ENCODE assay signal across 1 cellular context in genomic region chr1:181094402-181094801, GRCh38.
TF ChIP-seq lines count a peak whose summit lies in the region.

No MANE protein-coding gene starts in this region.

TF ChIP-seq in HEK293, 187 proteins besides CTCF, POLR2A, EP300 and RAD21:
- TF ChIP-seq ZNF202 (tag by site-specific recombination; IDR thresholded peaks at IDR 0.05; ENCODE audit: borderline replicate concordance) (no peak), ZNF621 (tag by site-specific recombination; IDR thresholded peaks at IDR 0.05) (no peak), ZNF239 (tag by site-specific recombination; IDR thresholded peaks at IDR 0.05) (no peak), ZNF311 (tag by site-specific recombination; IDR thresholded peaks at IDR 0.05; ENCODE audit: borderline replicate concordance) (no peak), ZNF140 (tag by site-specific recombination; IDR thresholded peaks at IDR 0.05) (no peak), ZNF701 (tag by site-specific recombination; IDR thresholded peaks at IDR 0.05) (no peak), ZNF600 (tag by site-specific recombination; IDR thresholded peaks at IDR 0.05) (0 out of 2 replicates have a peak, but pooled peaks have one; percentile 61), ATF2 (tag by site-specific recombination; IDR thresholded peaks at IDR 0.05; ENCODE audit: low read depth) (no peak), MZF1 (tag by site-specific recombination; IDR thresholded peaks at IDR 0.05; ENCODE audit: borderline replicate concordance) (no peak), TSHZ1 (tag by site-specific recombination; IDR thresholded peaks at IDR 0.05; ENCODE audit: borderline replicate concordance) (no peak), ZNF341 (tag by site-specific recombination; IDR thresholded peaks at IDR 0.05; ENCODE audit: low read depth) (peak; percentile 40; the same call in 1 of the 2 replicates), ZBTB21 (tag by site-specific recombination; IDR thresholded peaks at IDR 0.05) (no peak), BCL6B (tag by site-specific recombination; IDR thresholded peaks at IDR 0.05) (peak; percentile 60; the same call in 1 of the 2 replicates), ZFP37 (tag by site-specific recombination; IDR thresholded peaks at IDR 0.05) (no peak), ZNF626 (tag by site-specific recombination; IDR thresholded peaks at IDR 0.05) (no peak), ZNF76 (tag by site-specific recombination; IDR thresholded peaks at IDR 0.05; ENCODE audit: borderline replicate concordance, low read depth) (peak; percentile 54; the same call in 1 of the 2 replicates), ZNF354C (tag by site-specific recombination; IDR thresholded peaks at IDR 0.05; ENCODE audit: borderline replicate concordance, low read depth) (no peak)
- TF ChIP-seq, protein P1, sequence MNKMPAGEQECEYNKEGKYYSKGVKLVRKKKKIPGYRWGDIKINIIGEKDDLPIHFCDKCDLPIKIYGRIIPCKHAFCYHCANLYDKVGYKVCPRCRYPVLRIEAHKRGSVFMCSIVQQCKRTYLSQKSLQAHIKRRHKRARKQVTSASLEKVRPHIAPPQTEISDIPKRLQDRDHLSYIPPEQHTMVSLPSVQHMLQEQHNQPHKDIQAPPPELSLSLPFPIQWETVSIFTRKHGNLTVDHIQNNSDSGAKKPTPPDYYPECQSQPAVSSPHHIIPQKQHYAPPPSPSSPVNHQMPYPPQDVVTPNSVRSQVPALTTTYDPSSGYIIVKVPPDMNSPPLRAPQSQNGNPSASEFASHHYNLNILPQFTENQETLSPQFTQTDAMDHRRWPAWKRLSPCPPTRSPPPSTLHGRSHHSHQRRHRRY (tag by site-specific recombination; IDR thresholded peaks at IDR 0.05) = no peak
- TF ChIP-seq, protein P2, sequence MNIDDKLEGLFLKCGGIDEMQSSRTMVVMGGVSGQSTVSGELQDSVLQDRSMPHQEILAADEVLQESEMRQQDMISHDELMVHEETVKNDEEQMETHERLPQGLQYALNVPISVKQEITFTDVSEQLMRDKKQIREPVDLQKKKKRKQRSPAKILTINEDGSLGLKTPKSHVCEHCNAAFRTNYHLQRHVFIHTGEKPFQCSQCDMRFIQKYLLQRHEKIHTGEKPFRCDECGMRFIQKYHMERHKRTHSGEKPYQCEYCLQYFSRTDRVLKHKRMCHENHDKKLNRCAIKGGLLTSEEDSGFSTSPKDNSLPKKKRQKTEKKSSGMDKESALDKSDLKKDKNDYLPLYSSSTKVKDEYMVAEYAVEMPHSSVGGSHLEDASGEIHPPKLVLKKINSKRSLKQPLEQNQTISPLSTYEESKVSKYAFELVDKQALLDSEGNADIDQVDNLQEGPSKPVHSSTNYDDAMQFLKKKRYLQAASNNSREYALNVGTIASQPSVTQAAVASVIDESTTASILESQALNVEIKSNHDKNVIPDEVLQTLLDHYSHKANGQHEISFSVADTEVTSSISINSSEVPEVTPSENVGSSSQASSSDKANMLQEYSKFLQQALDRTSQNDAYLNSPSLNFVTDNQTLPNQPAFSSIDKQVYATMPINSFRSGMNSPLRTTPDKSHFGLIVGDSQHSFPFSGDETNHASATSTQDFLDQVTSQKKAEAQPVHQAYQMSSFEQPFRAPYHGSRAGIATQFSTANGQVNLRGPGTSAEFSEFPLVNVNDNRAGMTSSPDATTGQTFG (tag by site-specific recombination; IDR thresholded peaks at IDR 0.05; ENCODE audit: borderline replicate concordance) = no peak
